23 cellular contexts compared by ENCODE assay signal in the genomic region with DNA sequence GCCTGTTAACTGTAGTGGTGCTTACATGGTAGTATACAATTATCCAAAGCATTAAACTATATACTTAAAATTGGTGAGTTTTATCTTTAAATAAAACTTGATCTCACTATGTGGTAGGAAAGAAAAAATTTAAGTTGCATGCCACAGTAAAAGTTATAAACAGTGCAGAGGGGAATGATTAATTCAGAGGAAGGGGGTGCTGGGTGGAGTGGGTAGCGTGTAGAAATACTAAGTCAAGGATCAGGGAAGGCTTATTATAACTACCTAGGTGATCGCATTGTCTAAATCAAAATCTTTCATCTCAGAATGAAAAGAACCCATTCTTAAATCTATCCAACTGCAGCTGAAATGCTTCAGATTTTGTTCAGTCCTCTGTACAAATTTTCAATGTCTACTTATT.
A peak's percentile ranks its signal among the peaks of the same experiment; 100 is the strongest.
DNase-seq lines count a peak whose midpoint lies in the region; ATAC-seq, FAIRE-seq and TF ChIP-seq lines count a peak whose summit lies in the region.
"Had no signal": no experiment of that assay in that cellular context is flagged by ENCODE, and none has a peak within 500 bp of the region (broad histone marks: within the 10 kb centered on the region; RNA-seq: fewer than 3 reads in every experiment).

No MANE protein-coding gene starts in this region.

- 48% methylated on average over 2 of the region's 2 CpGs for WGBS in HepG2 (ENCODE audit: low lambda C conversion rate)

- H3K9me3 ChIP-seq in HepG2 (ENCODE audit: low read length) = no peaks in the 10 kb centered on the region
- H3K9me3 ChIP-seq: BLaER1 had no signal

- H3K4me2 ChIP-seq in HepG2 (ENCODE audit: low read depth, low read length) = no peak overlapping the region
- H3K4me2 ChIP-seq: BLaER1 had no signal

- no peaks in the 10 kb centered on the region for H3K27me3 ChIP-seq in HepG2 (ENCODE audit: control insufficient read depth in 1 of 2, insufficient read depth in 2 of 2, low read length in 2 of 2)
- H3K27me3 ChIP-seq: BLaER1 had no signal

- no peaks in the 10 kb centered on the region for H3K4me1 ChIP-seq in HepG2 (ENCODE audit: insufficient read depth, low read length)
- H3K4me1 ChIP-seq: BLaER1 had no signal

- in situ Hi-C loops in ACHN (cut with HindIII; ENCODE audit: low pct_ligation_motif_present, low pct_unique_long_range_greater_than_20kb, low sequenced_read_pairs) (no loop called here), HepG2 (cut with HindIII; ENCODE audit: extremely low pct_ligation_motif_present, low pct_unique_long_range_greater_than_20kb) (no loop called here)

- H2AFZ ChIP-seq in HepG2 (ENCODE audit: low read length) = no peak overlapping the region
- H2AFZ ChIP-seq: GM23248 had no signal

- no peaks in the 10 kb centered on the region for H3K79me2 ChIP-seq in HepG2 (ENCODE audit: insufficient read depth, low read length)

- CTCF ChIA-PET in HepG2 (lab: Yijun Ruan, JAX; ENCODE audit: low intra/inter-chr PET ratio, low total read pairs) = no interaction called here

- no peak for ATAC-seq in HepG2
- ATAC-seq: GM12878 had no signal

- no TSS peak for BruUV-seq in HepG2 (replicated peaks; lab: Mats Ljungman, UMichigan)

- DNase-seq in ACHN (peak; percentile 56), RCC 7860 (ENCODE audit: low spot score) (peak; percentile 24), kidney glomerular epithelial cell (lab: John Stamatoyannopoulos, UW) (peak; percentile 18), renal cortical epithelial cell (ENCODE audit: low read depth) (peak; percentile 46), HepG2 (ENCODE audit: low spot score) (no peak), NCI-H226 (no peak), NCI-H1417 (lab: John Stamatoyannopoulos, UW) (no peak)
- DNase-seq: 8988T; CD4-positive, alpha-beta T cell; CD8-positive, alpha-beta memory T cell; DMS 273 treated with DMSO at 0.1 percent for 48 hours; DMS79; EL; GDM1; GM23248; H7; HCEC 1CT had no signal

- TF ChIP-seq EP300 in HepG2 (IDR thresholded peaks at IDR 0.05; ENCODE audit: low read depth in 2 of 2, low read length in 2 of 2) (no peak), HepG2 (CRISPR knock-in tag; IDR thresholded peaks at IDR 0.05; ENCODE audit: borderline replicate concordance) (no peak)

- no peak overlapping the region for H3K9ac ChIP-seq in HepG2 (ENCODE audit: insufficient read depth, low read depth, low read length)
- H3K9ac ChIP-seq: BLaER1, GM23248 had no signal

- no peaks in the 10 kb centered on the region for H4K20me1 ChIP-seq in HepG2 (ENCODE audit: insufficient read depth, low read length)
- H4K20me1 ChIP-seq: BLaER1 had no signal

- H3K27ac ChIP-seq in HepG2 (ENCODE audit: extremely low read length, insufficient read depth, low read length) = no peak overlapping the region
- H3K27ac ChIP-seq: BLaER1, C4-2B, GM23248 had no signal

- TF ChIP-seq POLR2A in HepG2 (IDR thresholded peaks at IDR 0.05; ENCODE audit: insufficient read depth in 1 of 2, low read depth in 2 of 2, low read length in 2 of 2) = no peak

- POLR2A ChIA-PET in HepG2 (lab: Yijun Ruan, JAX) = no interaction called here

- intact Hi-C loops in HepG2 (cut with micrococcal nuclease; ENCODE audit: unreplicated experiment) = no loop called here

- H3K4me3 ChIP-seq in HepG2 (replicated peaks in 1 of 3; ENCODE audit: insufficient read depth in 1 of 3, low read depth in 2 of 3, low read length in 3 of 3) = no peak overlapping the region
- H3K4me3 ChIP-seq: BLaER1, GM12878, GM23248 had no signal

- TF ChIP-seq RAD21 in HepG2 (CRISPR knock-in tag; IDR thresholded peaks at IDR 0.05) = no peak

- FAIRE-seq in RCC 7860 (lab: Jason Lieb, UNC) = no peak
- no peak for FAIRE-seq in HepG2 (lab: Jason Lieb, UNC)
- FAIRE-seq: D721Med, GM12878, GM19239, H1 had no signal

- no peak for TF ChIP-seq CTCF in HepG2 (CRISPR knock-in tag; IDR thresholded peaks at IDR 0.05)

- no peaks in the 10 kb centered on the region for H3K36me3 ChIP-seq in HepG2 (replicated peaks in 1 of 2; ENCODE audit: control insufficient read depth in 1 of 2, insufficient read depth in 2 of 2, low read length in 2 of 2)
- H3K36me3 ChIP-seq: BLaER1 had no signal

TF ChIP-seq in HepG2, 621 proteins besides CTCF, POLR2A, EP300 and RAD21:
- TF ChIP-seq BCL6 (CRISPR knock-in tag; IDR thresholded peaks at IDR 0.05) (no peak), ZNF790 (CRISPR knock-in tag; IDR thresholded peaks at IDR 0.05; ENCODE audit: borderline replicate concordance) (no peak), NR3C1 (CRISPR knock-in tag; IDR thresholded peaks at IDR 0.05) (no peak), ZNF891 (CRISPR knock-in tag; IDR thresholded peaks at IDR 0.05) (no peak), THYN1 (CRISPR knock-in tag; IDR thresholded peaks at IDR 0.05; ENCODE audit: borderline replicate concordance, low read depth) (no peak), CCAR2 (optimal IDR thresholded peaks at IDR 0.05; ENCODE audit: low read depth, low read length) (no peak), ZFP82 (CRISPR knock-in tag; IDR thresholded peaks at IDR 0.05; ENCODE audit: borderline replicate concordance) (no peak), ZNF44 (CRISPR knock-in tag; IDR thresholded peaks at IDR 0.05) (no peak), TBP (CRISPR knock-in tag; IDR thresholded peaks at IDR 0.05) (no peak), ZNF232 (CRISPR knock-in tag; IDR thresholded peaks at IDR 0.05; ENCODE audit: borderline replicate concordance) (no peak), CENPT (CRISPR knock-in tag; IDR thresholded peaks at IDR 0.05; ENCODE audit: low read depth) (no peak), SETDB1 (CRISPR knock-in tag; IDR thresholded peaks at IDR 0.05; ENCODE audit: borderline replicate concordance) (no peak), TCF12 (IDR thresholded peaks at IDR 0.05) (no peak), TCF12 (CRISPR knock-in tag; IDR thresholded peaks at IDR 0.05) (no peak), JUNB (CRISPR knock-in tag; IDR thresholded peaks at IDR 0.05; ENCODE audit: borderline replicate concordance) (no peak)
- TF ChIP-seq, protein P1, sequence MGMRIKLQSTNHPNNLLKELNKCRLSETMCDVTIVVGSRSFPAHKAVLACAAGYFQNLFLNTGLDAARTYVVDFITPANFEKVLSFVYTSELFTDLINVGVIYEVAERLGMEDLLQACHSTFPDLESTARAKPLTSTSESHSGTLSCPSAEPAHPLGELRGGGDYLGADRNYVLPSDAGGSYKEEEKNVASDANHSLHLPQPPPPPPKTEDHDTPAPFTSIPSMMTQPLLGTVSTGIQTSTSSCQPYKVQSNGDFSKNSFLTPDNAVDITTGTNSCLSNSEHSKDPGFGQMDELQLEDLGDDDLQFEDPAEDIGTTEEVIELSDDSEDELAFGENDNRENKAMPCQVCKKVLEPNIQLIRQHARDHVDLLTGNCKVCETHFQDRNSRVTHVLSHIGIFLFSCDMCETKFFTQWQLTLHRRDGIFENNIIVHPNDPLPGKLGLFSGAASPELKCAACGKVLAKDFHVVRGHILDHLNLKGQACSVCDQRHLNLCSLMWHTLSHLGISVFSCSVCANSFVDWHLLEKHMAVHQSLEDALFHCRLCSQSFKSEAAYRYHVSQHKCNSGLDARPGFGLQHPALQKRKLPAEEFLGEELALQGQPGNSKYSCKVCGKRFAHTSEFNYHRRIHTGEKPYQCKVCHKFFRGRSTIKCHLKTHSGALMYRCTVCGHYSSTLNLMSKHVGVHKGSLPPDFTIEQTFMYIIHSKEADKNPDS (CRISPR knock-in tag; IDR thresholded peaks at IDR 0.05) = no peak
- TF ChIP-seq, protein P2, sequence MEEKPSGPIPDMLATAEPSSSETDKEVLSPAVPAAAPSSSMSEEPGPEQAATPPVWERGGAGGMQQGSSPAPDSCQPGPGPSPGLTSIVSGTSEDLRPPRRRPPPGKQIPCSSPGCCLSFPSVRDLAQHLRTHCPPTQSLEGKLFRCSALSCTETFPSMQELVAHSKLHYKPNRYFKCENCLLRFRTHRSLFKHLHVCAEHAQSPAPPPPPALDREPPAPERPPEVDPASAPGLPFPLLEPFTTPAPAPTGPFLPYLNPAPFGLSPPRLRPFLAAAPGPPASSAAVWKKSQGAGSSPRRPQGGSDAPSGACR (CRISPR knock-in tag; IDR thresholded peaks at IDR 0.05) = no peak
- TF ChIP-seq, protein P3, sequence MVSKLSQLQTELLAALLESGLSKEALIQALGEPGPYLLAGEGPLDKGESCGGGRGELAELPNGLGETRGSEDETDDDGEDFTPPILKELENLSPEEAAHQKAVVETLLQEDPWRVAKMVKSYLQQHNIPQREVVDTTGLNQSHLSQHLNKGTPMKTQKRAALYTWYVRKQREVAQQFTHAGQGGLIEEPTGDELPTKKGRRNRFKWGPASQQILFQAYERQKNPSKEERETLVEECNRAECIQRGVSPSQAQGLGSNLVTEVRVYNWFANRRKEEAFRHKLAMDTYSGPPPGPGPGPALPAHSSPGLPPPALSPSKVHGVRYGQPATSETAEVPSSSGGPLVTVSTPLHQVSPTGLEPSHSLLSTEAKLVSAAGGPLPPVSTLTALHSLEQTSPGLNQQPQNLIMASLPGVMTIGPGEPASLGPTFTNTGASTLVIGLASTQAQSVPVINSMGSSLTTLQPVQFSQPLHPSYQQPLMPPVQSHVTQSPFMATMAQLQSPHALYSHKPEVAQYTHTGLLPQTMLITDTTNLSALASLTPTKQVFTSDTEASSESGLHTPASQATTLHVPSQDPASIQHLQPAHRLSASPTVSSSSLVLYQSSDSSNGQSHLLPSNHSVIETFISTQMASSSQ (IDR thresholded peaks at IDR 0.05; ENCODE audit: low read depth) = no peak
- TF ChIP-seq, protein P3 (CRISPR knock-in tag; IDR thresholded peaks at IDR 0.05; ENCODE audit: borderline replicate concordance) = no peak
TF ChIP-seq in HepG2: peak in this region for 0.

Comparison
In these comparisons a context has a peak if more than half of its experiments do, and no peak if none do; other contexts are left out.
1. DNase-seq: peak in ACHN (single experiment), RCC 7860 (single experiment), kidney glomerular epithelial cell (single experiment) and renal cortical epithelial cell (single experiment); none in HepG2 (single experiment), NCI-H226 (single experiment) and NCI-H1417 (0 of 3).